Comparison of ENCODE assay signal across 22 cellular contexts in the genomic region with DNA sequence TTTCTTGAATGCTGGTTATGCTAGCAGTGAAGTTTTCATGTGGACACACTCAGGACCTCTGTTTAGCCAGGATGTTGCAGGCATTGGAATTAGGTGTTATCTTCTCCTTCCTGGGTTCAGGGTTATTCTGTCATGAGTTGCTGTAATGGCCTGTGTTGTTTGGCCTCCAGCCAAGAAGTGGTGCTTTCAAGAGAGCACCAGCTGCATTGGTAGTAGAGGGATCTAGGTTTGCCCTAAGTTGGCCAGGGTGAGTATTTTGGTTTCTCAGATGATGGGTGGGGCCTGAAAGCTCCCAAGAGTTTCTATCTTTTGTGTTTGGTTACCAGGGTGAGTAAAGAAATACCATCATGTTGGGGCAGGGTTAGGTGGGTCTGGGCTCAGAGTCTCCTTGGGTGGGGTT. TPM values are rescaled to one million over a fixed set of nuclear protein-coding genes. Genes with fewer than 3 reads are reported as not detected.
A peak's percentile ranks its signal among the peaks of the same experiment; 100 is the strongest.
DNase-seq lines count a peak whose midpoint lies in the region; ATAC-seq, FAIRE-seq and TF ChIP-seq lines count a peak whose summit lies in the region.
"Had no signal": no experiment of that assay in that cellular context is flagged by ENCODE, and none has a peak within 500 bp of the region (broad histone marks: within the 10 kb centered on the region; RNA-seq: fewer than 3 reads in every experiment).

No MANE protein-coding gene starts in this region.

- no peak overlapping the region for H3K27ac ChIP-seq in coronary artery
- H3K27ac ChIP-seq: C4-2B, left lung, SJSA1, tibial nerve had no signal

- no peak for FAIRE-seq in bronchial epithelial cell (lab: Jason Lieb, UNC)
- FAIRE-seq: A204.1 had no signal

- ATAC-seq in esophagus mucosa: no peak
- ATAC-seq: left lung had no signal

- no peaks in the 10 kb centered on the region for H3K36me3 ChIP-seq in bronchial epithelial cell (ENCODE audit: control insufficient read depth, insufficient read depth, low read length)
- H3K36me3 ChIP-seq: left lung, SJSA1, tibial nerve had no signal

- DNase-seq in DMS53 (lab: John Stamatoyannopoulos, UW) (peak; percentile 52), DMS53 treated with DMSO at 0.1 percent for 48 hours (lab: John Stamatoyannopoulos, UW; ENCODE audit: unreplicated experiment) (no peak), GM12864 (ENCODE audit: low read depth) (peak; percentile 34), NCI-H2029 treated with DMSO at 0.1 percent for 48 hours (lab: John Stamatoyannopoulos, UW) (peak; percentile 62), bronchial epithelial cell (ENCODE audit: low read depth) (peak; percentile 29), coronary artery (ENCODE audit: low spot score) (no peak)
- DNase-seq in activated CD8-positive, alpha-beta memory T cell treated with anti-CD3 and anti-CD28 coated beads, Interleukin-2, amount 50 U/mL, for 48 hours: no peak
- DNase-seq: activated CD4-positive, alpha-beta T cell treated with anti-CD3 and anti-CD28 coated beads for 4 hours; activated T-cell treated with anti-CD3 and anti-CD28 coated beads, Interleukin-2, amount 50 U/mL, for 1 hour; central memory CD4-positive, alpha-beta T cell; endodermal cell; GDM1; left lung; NCI-H187 treated with DMSO at 0.1 percent for 48 hours; stimulated activated CD4-positive, alpha-beta T cell treated with anti-CD3 and anti-CD28 coated beads, Interleukin-2, amount 100 ng/mL, for 48 hours; stimulated activated CD8-positive, alpha-beta memory T cell treated with anti-CD3 and anti-CD28 coated beads, Interleukin-4, amount 100 ng/mL, for 48 hours had no signal

- no peak for TF ChIP-seq CTCF in GM12864 (IDR thresholded peaks at IDR 0.05; ENCODE audit: low read depth, low read length, missing control alignments)
- no peak for TF ChIP-seq CTCF in bronchial epithelial cell (IDR thresholded peaks at IDR 0.05; ENCODE audit: insufficient read depth, low read length, severe bottlenecking)
- no peak for TF ChIP-seq CTCF in coronary artery (IDR thresholded peaks at IDR 0.05)

- H3K4me3 ChIP-seq in GM12864 (ENCODE audit: low read depth, low read length) (no peak overlapping the region), bronchial epithelial cell (ENCODE audit: low read depth, low read length) (no peak overlapping the region), coronary artery (no peak overlapping the region)
- H3K4me3 ChIP-seq: left lung, SJSA1, tibial nerve had no signal

- H3K27me3 ChIP-seq in bronchial epithelial cell (ENCODE audit: control insufficient read depth, insufficient read depth, low read length): no peaks in the 10 kb centered on the region
- H3K27me3 ChIP-seq: left lung, SJSA1, tibial nerve had no signal

RNA-seq across cellular contexts. Expression of gene GZMH, which starts 2.7 kb away (rescaled TPM):
- total RNA-seq in bronchial epithelial cell (not detected in 2 replicates), esophagus mucosa (not detected)
- total RNA-seq: endodermal cell, osteocyte, SJSA1, tibial nerve had no signal

RNA-seq across cellular contexts. Expression of gene GZMB, which starts 21.8 kb away (rescaled TPM):
- not detected in 2 replicates for total RNA-seq in bronchial epithelial cell
- 1.2 TPM for total RNA-seq in esophagus mucosa
- total RNA-seq: endodermal cell, osteocyte had no signal

RNA-seq across cellular contexts. Expression of gene CTSG, which starts 36.1 kb away (rescaled TPM):
- total RNA-seq in bronchial epithelial cell (not detected in 2 replicates), esophagus mucosa (not detected)
- total RNA-seq: endodermal cell, osteocyte, SJSA1 had no signal

Comparison
In these comparisons a context has a peak if more than half of its experiments do, and no peak if none do; other contexts are left out.
1. DNase-seq: peak in DMS53 (single experiment), GM12864 (single experiment), NCI-H2029 treated with DMSO at 0.1 percent for 48 hours (single experiment) and bronchial epithelial cell (single experiment); none in DMS53 treated with DMSO at 0.1 percent for 48 hours (single experiment), coronary artery (single experiment) and activated CD8-positive, alpha-beta memory T cell treated with anti-CD3 and anti-CD28 coated beads, Interleukin-2, amount 50 U/mL, for 48 hours (single experiment).